1 cellular context compared by ENCODE assay signal in the genomic region with DNA sequence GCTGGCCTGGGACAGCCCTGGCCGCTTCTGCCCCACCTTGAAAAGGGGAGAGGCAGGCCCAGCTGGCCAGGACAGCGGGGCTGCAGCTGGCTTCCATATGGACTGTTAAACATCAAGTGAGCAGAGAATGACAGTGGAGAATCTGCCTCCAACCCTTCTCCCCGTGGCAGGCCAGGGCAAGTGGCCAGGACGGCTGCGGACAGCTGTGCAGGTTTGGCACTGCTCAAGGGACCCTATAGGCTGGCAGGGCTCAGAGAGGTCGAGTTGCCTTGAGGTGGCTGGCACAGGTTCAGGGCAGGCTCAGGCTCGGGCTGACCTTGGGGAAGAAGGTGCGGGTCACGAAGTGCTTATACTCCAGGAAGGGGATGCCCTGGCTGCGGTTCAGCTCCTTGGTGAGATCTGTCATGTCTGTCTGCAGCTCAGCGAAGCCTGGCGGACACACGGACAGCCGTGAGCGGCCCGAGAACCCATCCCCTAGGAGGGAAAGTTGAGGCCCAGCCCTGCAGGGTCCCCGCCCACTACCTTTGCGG.
TF ChIP-seq lines count a peak whose summit lies in the region.

No MANE protein-coding gene starts in this region.

TF ChIP-seq in IMR-90, 13 proteins besides CTCF, POLR2A, EP300 and RAD21:
- TF ChIP-seq SMC3 (IDR thresholded peaks at IDR 0.05; ENCODE audit: low read depth, low read length) (no peak), MXI1 (IDR thresholded peaks at IDR 0.05; ENCODE audit: borderline replicate concordance, low read depth, low read length) (no peak), MAZ (IDR thresholded peaks at IDR 0.05; ENCODE audit: borderline replicate concordance, low read depth, low read length) (no peak), CHD1 (IDR thresholded peaks at IDR 0.05; ENCODE audit: low read depth, low read length) (no peak), MAFK (IDR thresholded peaks at IDR 0.05; ENCODE audit: low read depth, low read length) (no peak), RCOR1 (IDR thresholded peaks at IDR 0.05; ENCODE audit: insufficient replicate concordance, low read length) (no peak), BHLHE40 (IDR thresholded peaks at IDR 0.05; ENCODE audit: low read depth, low read length) (no peak)
- TF ChIP-seq, protein P1, sequence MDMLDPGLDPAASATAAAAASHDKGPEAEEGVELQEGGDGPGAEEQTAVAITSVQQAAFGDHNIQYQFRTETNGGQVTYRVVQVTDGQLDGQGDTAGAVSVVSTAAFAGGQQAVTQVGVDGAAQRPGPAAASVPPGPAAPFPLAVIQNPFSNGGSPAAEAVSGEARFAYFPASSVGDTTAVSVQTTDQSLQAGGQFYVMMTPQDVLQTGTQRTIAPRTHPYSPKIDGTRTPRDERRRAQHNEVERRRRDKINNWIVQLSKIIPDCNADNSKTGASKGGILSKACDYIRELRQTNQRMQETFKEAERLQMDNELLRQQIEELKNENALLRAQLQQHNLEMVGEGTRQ (IDR thresholded peaks at IDR 0.05; ENCODE audit: low read depth, low read length): no peak
